Comparison of ENCODE assay signal across 1 cellular context in the genomic region with DNA sequence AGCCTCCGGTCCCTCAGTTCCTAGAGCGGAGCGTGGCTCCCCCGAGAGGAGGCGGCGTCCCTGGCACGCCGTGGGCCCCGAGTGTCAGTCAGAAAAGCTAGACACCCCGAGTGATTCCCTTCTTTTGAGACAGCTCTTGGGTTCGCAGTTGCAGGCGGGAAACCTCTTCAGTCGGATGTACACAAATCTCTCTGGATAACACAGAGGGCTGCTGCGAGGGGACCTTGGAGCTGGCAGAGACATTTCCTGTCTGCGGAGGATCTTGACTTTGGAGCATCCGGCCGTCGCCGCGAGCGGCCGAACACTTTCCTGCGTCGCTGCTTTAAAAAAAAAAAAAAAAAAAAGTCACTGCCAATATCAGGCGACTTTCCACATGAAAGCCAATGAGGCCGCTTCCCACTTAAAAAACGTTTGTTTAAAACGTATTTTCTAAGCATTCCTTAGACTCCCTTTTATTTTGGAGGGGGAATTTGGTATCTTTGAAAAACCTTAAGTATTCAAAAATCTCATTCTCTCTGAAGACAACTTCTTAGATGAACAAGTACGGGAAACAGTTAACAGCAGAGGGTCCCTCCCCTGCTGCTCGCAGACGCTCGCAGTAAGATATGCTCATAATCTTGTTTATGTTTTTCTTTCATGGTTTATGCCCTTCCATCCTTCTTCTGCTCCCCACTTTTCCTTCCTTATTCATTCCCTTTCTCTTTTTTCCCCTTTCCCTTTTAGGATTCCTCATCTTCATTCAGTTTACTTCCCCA.
TF ChIP-seq lines count a peak whose summit lies in the region.

No MANE protein-coding gene starts in this region.

TF ChIP-seq in HEK293, 187 proteins besides CTCF, POLR2A, EP300 and RAD21 (continued from another document):
- TF ChIP-seq, protein P1, sequence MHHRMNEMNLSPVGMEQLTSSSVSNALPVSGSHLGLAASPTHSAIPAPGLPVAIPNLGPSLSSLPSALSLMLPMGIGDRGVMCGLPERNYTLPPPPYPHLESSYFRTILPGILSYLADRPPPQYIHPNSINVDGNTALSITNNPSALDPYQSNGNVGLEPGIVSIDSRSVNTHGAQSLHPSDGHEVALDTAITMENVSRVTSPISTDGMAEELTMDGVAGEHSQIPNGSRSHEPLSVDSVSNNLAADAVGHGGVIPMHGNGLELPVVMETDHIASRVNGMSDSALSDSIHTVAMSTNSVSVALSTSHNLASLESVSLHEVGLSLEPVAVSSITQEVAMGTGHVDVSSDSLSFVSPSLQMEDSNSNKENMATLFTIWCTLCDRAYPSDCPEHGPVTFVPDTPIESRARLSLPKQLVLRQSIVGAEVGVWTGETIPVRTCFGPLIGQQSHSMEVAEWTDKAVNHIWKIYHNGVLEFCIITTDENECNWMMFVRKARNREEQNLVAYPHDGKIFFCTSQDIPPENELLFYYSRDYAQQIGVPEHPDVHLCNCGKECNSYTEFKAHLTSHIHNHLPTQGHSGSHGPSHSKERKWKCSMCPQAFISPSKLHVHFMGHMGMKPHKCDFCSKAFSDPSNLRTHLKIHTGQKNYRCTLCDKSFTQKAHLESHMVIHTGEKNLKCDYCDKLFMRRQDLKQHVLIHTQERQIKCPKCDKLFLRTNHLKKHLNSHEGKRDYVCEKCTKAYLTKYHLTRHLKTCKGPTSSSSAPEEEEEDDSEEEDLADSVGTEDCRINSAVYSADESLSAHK (tag by site-specific recombination; IDR thresholded peaks at IDR 0.05): no peak
- TF ChIP-seq ZNF473 (tag by site-specific recombination; IDR thresholded peaks at IDR 0.05) (no peak), ZNF10 (tag by site-specific recombination; IDR thresholded peaks at IDR 0.05) (no peak; the same call in 1 of the 2 replicates), ZSCAN23 (tag by site-specific recombination; IDR thresholded peaks at IDR 0.05) (no peak), ZBTB8A (tag by site-specific recombination; IDR thresholded peaks at IDR 0.05) (no peak), MYNN (tag by site-specific recombination; IDR thresholded peaks at IDR 0.05; ENCODE audit: borderline replicate concordance) (peak; percentile 81), ZSCAN16 (tag by site-specific recombination; IDR thresholded peaks at IDR 0.05) (no peak), ZNF211 (tag by site-specific recombination; IDR thresholded peaks at IDR 0.05; ENCODE audit: low read depth) (no peak), ZNF302 (tag by site-specific recombination; IDR thresholded peaks at IDR 0.05; ENCODE audit: low read depth) (no peak), ZNF350 (tag by site-specific recombination; IDR thresholded peaks at IDR 0.05) (no peak)
- TF ChIP-seq, protein P2, sequence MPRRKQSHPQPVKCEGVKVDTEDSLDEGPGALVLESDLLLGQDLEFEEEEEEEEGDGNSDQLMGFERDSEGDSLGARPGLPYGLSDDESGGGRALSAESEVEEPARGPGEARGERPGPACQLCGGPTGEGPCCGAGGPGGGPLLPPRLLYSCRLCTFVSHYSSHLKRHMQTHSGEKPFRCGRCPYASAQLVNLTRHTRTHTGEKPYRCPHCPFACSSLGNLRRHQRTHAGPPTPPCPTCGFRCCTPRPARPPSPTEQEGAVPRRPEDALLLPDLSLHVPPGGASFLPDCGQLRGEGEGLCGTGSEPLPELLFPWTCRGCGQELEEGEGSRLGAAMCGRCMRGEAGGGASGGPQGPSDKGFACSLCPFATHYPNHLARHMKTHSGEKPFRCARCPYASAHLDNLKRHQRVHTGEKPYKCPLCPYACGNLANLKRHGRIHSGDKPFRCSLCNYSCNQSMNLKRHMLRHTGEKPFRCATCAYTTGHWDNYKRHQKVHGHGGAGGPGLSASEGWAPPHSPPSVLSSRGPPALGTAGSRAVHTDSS (tag by site-specific recombination; IDR thresholded peaks at IDR 0.05): no peak
- TF ChIP-seq, protein P3, sequence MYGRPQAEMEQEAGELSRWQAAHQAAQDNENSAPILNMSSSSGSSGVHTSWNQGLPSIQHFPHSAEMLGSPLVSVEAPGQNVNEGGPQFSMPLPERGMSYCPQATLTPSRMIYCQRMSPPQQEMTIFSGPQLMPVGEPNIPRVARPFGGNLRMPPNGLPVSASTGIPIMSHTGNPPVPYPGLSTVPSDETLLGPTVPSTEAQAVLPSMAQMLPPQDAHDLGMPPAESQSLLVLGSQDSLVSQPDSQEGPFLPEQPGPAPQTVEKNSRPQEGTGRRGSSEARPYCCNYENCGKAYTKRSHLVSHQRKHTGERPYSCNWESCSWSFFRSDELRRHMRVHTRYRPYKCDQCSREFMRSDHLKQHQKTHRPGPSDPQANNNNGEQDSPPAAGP (tag by site-specific recombination; IDR thresholded peaks at IDR 0.05): no peak
